17 cellular contexts compared by ENCODE assay signal in genomic region chr6:138231399-138231886, GRCh38. TPM values are rescaled to one million over a fixed set of nuclear protein-coding genes. Genes with fewer than 3 reads are reported as not detected.
DNase-seq lines count a peak whose midpoint lies in the region; ATAC-seq and TF ChIP-seq lines count a peak whose summit lies in the region.
"Had no signal": no experiment of that assay in that cellular context is flagged by ENCODE, and none has a peak within 500 bp of the region (broad histone marks: within the 10 kb centered on the region; RNA-seq: fewer than 3 reads in every experiment).

No MANE protein-coding gene starts in this region.

- POLR2A ChIA-PET in MCF 10A (lab: Yijun Ruan, JAX), result no interaction called here

- H3K4me1 ChIP-seq in breast epithelium, result no peaks in the 10 kb centered on the region
- H3K4me1 ChIP-seq in upper lobe of right lung, result no peaks in the 10 kb centered on the region

- H3K4me3 Mint-ChIP-seq in MCF 10A (ENCODE audit: unreplicated experiment), result no peak overlapping the region
- H3K4me3 Mint-ChIP-seq: activated B cell treated with CpG ODN at 0.5 μM for 24 hours; activated T-cell treated with anti-CD3 and anti-CD28 coated beads, Interleukin-2, amount 50 U/mL, for 72 hours; stimulated activated naive CD8-positive, alpha-beta T cell treated with anti-CD3 and anti-CD28 coated beads, Interleukin-15, Interleukin-2, amounts not matched to agents 100 ng/mL and 50 ng/mL, for 24 hours had no signal

- no peak overlapping the region for H3K27ac Mint-ChIP-seq in MCF 10A (ENCODE audit: low read depth, unreplicated experiment)
- H3K27ac Mint-ChIP-seq: activated B cell treated with CpG ODN at 0.5 μM for 24 hours; activated T-cell treated with anti-CD3 and anti-CD28 coated beads, Interleukin-2, amount 50 U/mL, for 72 hours; stimulated activated naive CD8-positive, alpha-beta T cell treated with anti-CD3 and anti-CD28 coated beads, Interleukin-15, Interleukin-2, amounts not matched to agents 100 ng/mL and 50 ng/mL, for 24 hours had no signal

- peak; percentile 31 for ATAC-seq in upper lobe of right lung
- ATAC-seq: activated T-cell treated with anti-CD3 and anti-CD28 coated beads, Interleukin-2, amount 50 U/mL, for 72 hours; left ventricle myocardium superior had no signal

- H3K9me3 Mint-ChIP-seq in MCF 10A (ENCODE audit: unreplicated experiment), result no peaks in the 10 kb centered on the region
- H3K9me3 Mint-ChIP-seq: activated B cell treated with CpG ODN at 0.5 μM for 24 hours; activated T-cell treated with anti-CD3 and anti-CD28 coated beads, Interleukin-2, amount 50 U/mL, for 72 hours; stimulated activated naive CD8-positive, alpha-beta T cell treated with anti-CD3 and anti-CD28 coated beads, Interleukin-15, Interleukin-2, amounts not matched to agents 100 ng/mL and 50 ng/mL, for 24 hours had no signal

- no peaks in the 10 kb centered on the region for H3K4me1 Mint-ChIP-seq in MCF 10A (ENCODE audit: insufficient read depth, unreplicated experiment)

- H3K27ac ChIP-seq in breast epithelium (peak overlapping the region; percentile 1 to 43), upper lobe of right lung (peak overlapping the region; percentile 9)

- no TSS peak for BruUV-seq in MCF 10A (replicated peaks; lab: Mats Ljungman, UMichigan)

- TF ChIP-seq CTCF in breast epithelium (IDR thresholded peaks at IDR 0.05) (no peak), MCF 10A (IDR thresholded peaks at IDR 0.05; ENCODE audit: unreplicated experiment) (no peak), epithelial cell of esophagus (IDR thresholded peaks at IDR 0.05; ENCODE audit: insufficient read depth, low read depth, low read length, missing control alignments) (no peak), upper lobe of right lung (IDR thresholded peaks at IDR 0.05) (no peak), foreskin fibroblast (IDR thresholded peaks at IDR 0.05; ENCODE audit: low read depth, low read length) (no peak)

- no peak overlapping the region for H3K4me3 ChIP-seq in breast epithelium
- H3K4me3 ChIP-seq in epithelial cell of esophagus (ENCODE audit: low read length), result no peak overlapping the region
- no peak overlapping the region for H3K4me3 ChIP-seq in upper lobe of right lung
- no peak overlapping the region for H3K4me3 ChIP-seq in foreskin fibroblast (ENCODE audit: low read depth in 1 of 2, low read length in 2 of 2)

- no peaks in the 10 kb centered on the region for H3K9me3 ChIP-seq in breast epithelium
- no peaks in the 10 kb centered on the region for H3K9me3 ChIP-seq in upper lobe of right lung

- H3K27me3 ChIP-seq in breast epithelium, result no peaks in the 10 kb centered on the region
- no peaks in the 10 kb centered on the region for H3K27me3 ChIP-seq in upper lobe of right lung

- CTCF ChIA-PET in MCF 10A (lab: Yijun Ruan, JAX), result no interaction called here

- H3K36me3 ChIP-seq in breast epithelium, result no peaks in the 10 kb centered on the region
- no peaks in the 10 kb centered on the region for H3K36me3 ChIP-seq in upper lobe of right lung

- no peak for TF ChIP-seq POLR2A in breast epithelium (IDR thresholded peaks at IDR 0.05)

- no peak for DNase-seq in breast epithelium (ENCODE audit: low spot score in 2 of 2)
- DNase-seq in MCF 10A (ENCODE audit: unreplicated experiment), result no peak
- DNase-seq in NCI-H526 treated with DMSO at 0.1 percent for 48 hours (lab: John Stamatoyannopoulos, UW), result peak; percentile 94
- peak; percentile 69 for DNase-seq in epithelial cell of esophagus (ENCODE audit: low read depth)
- DNase-seq in upper lobe of right lung, result no peak
- DNase-seq in foreskin fibroblast, result no peak
- no peak for DNase-seq in DMS 273 (lab: John Stamatoyannopoulos, UW; ENCODE audit: unreplicated experiment)
- no peak for DNase-seq in EL
- DNase-seq: activated B cell treated with CpG ODN at 0.5 μM for 24 hours; activated T-cell treated with anti-CD3 and anti-CD28 coated beads, Interleukin-2, amount 50 U/mL, for 72 hours; left ventricle myocardium superior; stimulated activated CD4-positive, alpha-beta T cell treated with anti-CD3 and anti-CD28 coated beads, Interleukin-2, amount 100 ng/mL, for 24 hours had no signal

- H3K36me3 Mint-ChIP-seq in MCF 10A (ENCODE audit: insufficient read depth, unreplicated experiment), result no peaks in the 10 kb centered on the region

- intact Hi-C loops in breast epithelium (cut with DNase I; ENCODE audit: low total_unique reads), result loop anchor here (5.0 kb wide), 1 partner anchor 979 kb away; no protein-coding TSS in a partner anchor
- intact Hi-C loops in MCF 10A (cut with micrococcal nuclease), result no loop called here
- intact Hi-C loops in upper lobe of right lung (cut with DNase I), result no loop called here

- no peaks in the 10 kb centered on the region for H3K27me3 Mint-ChIP-seq in MCF 10A (ENCODE audit: insufficient read depth, unreplicated experiment)

RNA-seq across cellular contexts. Expression of gene PBOV1, which starts 13.2 kb away (rescaled TPM):
- total RNA-seq in breast epithelium (not detected), MCF 10A (2022) (not detected in 2 replicates), upper lobe of right lung (not detected)
- total RNA-seq: activated B cell treated with CpG ODN at 0.5 μM for 24 hours; activated T-cell treated with anti-CD3 and anti-CD28 coated beads, Interleukin-2, amount 50 U/mL, for 72 hours; cardiac septum; left ventricle myocardium superior; LHCN-M2; osteocyte; RPMI7951 had no signal

Comparison
In these comparisons a context has a peak if more than half of its experiments do, and no peak if none do; other contexts are left out.
1. DNase-seq: peak in NCI-H526 treated with DMSO at 0.1 percent for 48 hours (single experiment) and epithelial cell of esophagus (single experiment); none in breast epithelium (0 of 2), MCF 10A (single experiment), upper lobe of right lung (single experiment), foreskin fibroblast (0 of 2), DMS 273 (single experiment) and EL (single experiment).